ENCODE assay signal across 1 cellular context in the genomic region with DNA sequence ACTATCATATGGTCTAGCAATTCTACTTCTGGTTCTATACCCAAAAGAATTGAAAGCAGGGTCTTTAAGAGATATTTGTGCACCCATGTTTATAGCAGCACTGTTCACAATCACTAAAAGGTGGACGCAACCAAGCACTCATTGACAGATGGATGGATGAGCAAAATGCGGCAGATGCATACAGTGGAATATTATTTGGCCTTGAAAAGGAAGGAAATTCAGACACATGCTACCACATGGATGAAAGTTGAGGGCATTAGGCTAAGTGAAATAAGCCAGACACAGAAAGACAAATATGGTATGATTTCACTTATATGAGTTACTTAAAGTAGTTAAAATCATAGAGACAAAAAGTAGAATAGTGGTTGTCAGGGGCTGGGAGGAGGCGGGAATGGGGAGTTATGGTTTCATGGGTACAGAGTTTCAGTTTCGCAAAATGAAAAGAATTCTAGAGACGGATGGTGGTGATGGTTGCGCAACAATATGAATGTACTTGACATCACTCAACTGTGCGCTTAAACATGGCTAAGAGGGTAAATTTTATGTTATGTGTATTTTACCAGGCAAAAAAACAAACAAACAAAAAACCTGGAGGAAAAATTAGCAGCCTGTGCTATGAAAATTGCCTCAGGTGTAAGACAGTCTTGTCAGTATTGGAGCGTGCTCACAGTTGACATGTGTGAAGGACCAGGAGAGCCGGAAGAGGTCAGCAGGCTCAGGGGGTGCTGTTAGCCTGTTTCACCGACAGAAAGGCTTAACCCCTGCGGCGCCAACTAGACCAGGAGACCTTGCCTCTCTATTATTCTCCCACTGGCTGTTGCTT.
TF ChIP-seq lines count a peak whose summit lies in the region.

No MANE protein-coding gene starts in this region.

TF ChIP-seq in WTC11, 78 proteins besides CTCF, POLR2A, EP300 and RAD21 (continued from another document):
- TF ChIP-seq, protein P1, sequence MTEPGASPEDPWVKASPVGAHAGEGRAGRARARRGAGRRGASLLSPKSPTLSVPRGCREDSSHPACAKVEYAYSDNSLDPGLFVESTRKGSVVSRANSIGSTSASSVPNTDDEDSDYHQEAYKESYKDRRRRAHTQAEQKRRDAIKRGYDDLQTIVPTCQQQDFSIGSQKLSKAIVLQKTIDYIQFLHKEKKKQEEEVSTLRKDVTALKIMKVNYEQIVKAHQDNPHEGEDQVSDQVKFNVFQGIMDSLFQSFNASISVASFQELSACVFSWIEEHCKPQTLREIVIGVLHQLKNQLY (CRISPR knock-in tag; IDR thresholded peaks at IDR 0.05), result no peak
- TF ChIP-seq GTF2I (CRISPR knock-in tag; conservative IDR thresholded peaks at IDR 0.05), result no peak
- no peak for TF ChIP-seq NFATC4 (CRISPR knock-in tag; IDR thresholded peaks at IDR 0.05)
- TF ChIP-seq NR1H2 (CRISPR knock-in tag; IDR thresholded peaks at IDR 0.05), result no peak
- TF ChIP-seq TEAD4 (CRISPR knock-in tag; IDR thresholded peaks at IDR 0.05), result no peak
- TF ChIP-seq SMAD3 (CRISPR knock-in tag; IDR thresholded peaks at IDR 0.05; ENCODE audit: borderline replicate concordance), result no peak
- no peak for TF ChIP-seq GRHL2 (CRISPR knock-in tag; IDR thresholded peaks at IDR 0.05; ENCODE audit: insufficient replicate concordance, severe bottlenecking)
- TF ChIP-seq, protein P2, sequence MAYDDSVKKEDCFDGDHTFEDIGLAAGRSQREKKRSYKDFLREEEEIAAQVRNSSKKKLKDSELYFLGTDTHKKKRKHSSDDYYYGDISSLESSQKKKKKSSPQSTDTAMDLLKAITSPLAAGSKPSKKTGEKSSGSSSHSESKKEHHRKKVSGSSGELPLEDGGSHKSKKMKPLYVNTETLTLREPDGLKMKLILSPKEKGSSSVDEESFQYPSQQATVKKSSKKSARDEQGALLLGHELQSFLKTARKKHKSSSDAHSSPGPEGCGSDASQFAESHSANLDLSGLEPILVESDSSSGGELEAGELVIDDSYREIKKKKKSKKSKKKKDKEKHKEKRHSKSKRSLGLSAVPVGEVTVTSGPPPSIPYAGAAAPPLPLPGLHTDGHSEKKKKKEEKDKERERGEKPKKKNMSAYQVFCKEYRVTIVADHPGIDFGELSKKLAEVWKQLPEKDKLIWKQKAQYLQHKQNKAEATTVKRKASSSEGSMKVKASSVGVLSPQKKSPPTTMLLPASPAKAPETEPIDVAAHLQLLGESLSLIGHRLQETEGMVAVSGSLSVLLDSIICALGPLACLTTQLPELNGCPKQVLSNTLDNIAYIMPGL (CRISPR knock-in tag; IDR thresholded peaks at IDR 0.05), result no peak
- no peak for TF ChIP-seq OVOL2 (CRISPR knock-in tag; IDR thresholded peaks at IDR 0.05; ENCODE audit: borderline replicate concordance)
